ENCODE assay signal across 8 cellular contexts in the genomic region with DNA sequence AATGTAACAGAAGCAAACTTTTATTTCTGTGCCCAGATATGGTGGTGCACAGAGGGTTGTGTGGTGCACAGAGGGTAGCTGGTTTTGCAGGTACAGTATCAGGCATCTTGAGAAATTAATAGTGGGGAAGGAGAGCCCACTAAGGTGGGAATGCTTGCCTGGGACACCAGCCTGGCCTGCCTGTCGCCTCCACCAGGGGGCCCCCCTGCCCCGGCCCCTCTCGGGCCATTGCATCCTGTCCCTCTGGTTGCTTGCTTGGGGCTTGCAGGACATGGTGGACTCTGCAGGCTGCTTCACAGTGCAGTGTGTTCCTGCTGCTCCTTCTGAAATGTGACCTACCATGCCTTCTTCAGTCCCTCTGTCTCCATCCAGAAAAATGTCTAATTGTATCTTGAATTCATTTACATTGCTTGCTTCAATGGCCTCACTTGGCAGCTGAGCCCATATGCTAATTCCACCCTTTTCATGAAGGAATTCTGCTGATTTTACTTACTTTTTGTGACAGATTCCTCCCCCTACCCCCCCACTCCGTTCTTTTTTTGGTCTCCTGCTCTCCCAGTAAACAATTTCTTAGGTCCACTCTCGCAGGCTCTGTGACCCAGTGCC.
DNase-seq lines count a peak whose midpoint lies in the region; ATAC-seq, FAIRE-seq and TF ChIP-seq lines count a peak whose summit lies in the region.

No MANE protein-coding gene starts in this region.

- no peak overlapping the region for H3K4me3 Mint-ChIP-seq in stimulated activated naive B cell treated with anti-CD40 and anti-IgM and Interleukin-4, amounts not matched to agents 10 μg/mL and 1 μg/mL and 100 μg/mL, for 72 hours

- SMC1A ChIA-PET in GM12878 (lab: Charles Lee; ENCODE audit: uncharacterized antibody, unreplicated experiment) = interaction anchor here (0.8 to 1.6 kb wide), 3 partner anchors 10 to 46 kb away, joined by 3 to 5 read pairs (median 4); no protein-coding TSS in a partner anchor

- RAD21 ChIA-PET in GM12878 (lab: Charles Lee; ENCODE audit: unreplicated experiment) = no interaction called here

- TF ChIP-seq POLR2A in GM12878 (IDR thresholded peaks at IDR 0.05; ENCODE audit: low read depth, low read length) = no peak

- H3K27ac ChIP-seq in OCI-LY3 (ENCODE audit: low read length) (no peak overlapping the region), GM12878 (ENCODE audit: control insufficient read depth, insufficient read depth) (no peak overlapping the region)

- H3K4me3 ChIP-seq in OCI-LY3 (ENCODE audit: low read length) (no peak overlapping the region), GM12878 (no peak overlapping the region)

- H2AFZ ChIP-seq in OCI-LY3 (ENCODE audit: low read depth, low read length) = no peak overlapping the region
- H2AFZ ChIP-seq in GM12878 (ENCODE audit: control insufficient read depth, low read depth, low read length) = no peak overlapping the region

- POLR2A ChIA-PET in GM12878 (lab: Charles Lee) = no interaction called here

- in situ Hi-C loops in GM12878 (cut with MboI) = no loop called here

- no peak for TF ChIP-seq EP300 in GM12878 (IDR thresholded peaks at IDR 0.05; ENCODE audit: borderline replicate concordance in 1 of 2, control insufficient read depth in 1 of 2, low read depth in 2 of 2, low read length in 2 of 2)

- H3K79me2 ChIP-seq in OCI-LY3 (ENCODE audit: low read length) = 0 out of 2 replicates have a peak, but pooled peaks cover 7% of the 10 kb centered on the region
- H3K79me2 ChIP-seq in GM12878 (ENCODE audit: control insufficient read depth, insufficient read depth, low read length) = no peaks in the 10 kb centered on the region

- WGBS in GM12878 (ENCODE audit: insufficient coverage, insufficient replicate concordance, low lambda C conversion rate, missing lambda C conversion rate) = 42% methylated on average over 5 of the region's 5 CpGs

- H3K27me3 Mint-ChIP-seq in stimulated activated naive B cell treated with anti-CD40 and anti-IgM and Interleukin-4, amounts not matched to agents 10 μg/mL and 1 μg/mL and 100 μg/mL, for 72 hours = no peaks in the 10 kb centered on the region

- no peak overlapping the region for H3K27ac Mint-ChIP-seq in stimulated activated naive B cell treated with anti-CD40 and anti-IgM and Interleukin-4, amounts not matched to agents 10 μg/mL and 1 μg/mL and 100 μg/mL, for 72 hours

- H3K4me2 ChIP-seq in OCI-LY3 (ENCODE audit: low read length) (no peak overlapping the region), GM12878 (ENCODE audit: control insufficient read depth, insufficient read depth) (no peak overlapping the region)

- H3K9me3 ChIP-seq in OCI-LY3 (ENCODE audit: insufficient read depth, low read length) = peaks cover 12% of the 10 kb centered on the region; the same call in 1 of the 2 replicates
- H3K9me3 ChIP-seq in GM12878 (replicated peaks; ENCODE audit: control insufficient read depth, insufficient read depth, low read length) = peaks cover 7% of the 10 kb centered on the region; the same call in 2 of the 3 replicates

- H3K36me3 Mint-ChIP-seq in stimulated activated naive B cell treated with anti-CD40 and anti-IgM and Interleukin-4, amounts not matched to agents 10 μg/mL and 1 μg/mL and 100 μg/mL, for 72 hours = peaks cover 24 to 33% of the 10 kb centered on the region in 2 donors

- no peak for FAIRE-seq in GM12878 (lab: Jason Lieb, UNC)

- TF ChIP-seq RAD21 in GM12878 (IDR thresholded peaks at IDR 0.05; ENCODE audit: insufficient read depth, low read depth, low read length) = peak; percentile 52

- peak; percentile 96 for ATAC-seq in GM12878
- peak; percentile 36 to 45 for ATAC-seq in stimulated activated naive B cell treated with anti-CD40 and anti-IgM and Interleukin-4, amounts not matched to agents 10 μg/mL and 1 μg/mL and 100 μg/mL, for 72 hours (replicated peaks)
- no peak for ATAC-seq in HG03378 (IDR thresholded peaks at IDR 0.05; ENCODE audit: unreplicated experiment)
- ATAC-seq in HG03469 (IDR thresholded peaks at IDR 0.05; ENCODE audit: unreplicated experiment) = no peak

- peak; percentile 4 to 11 for DNase-seq in SHP77 (lab: John Stamatoyannopoulos, UW)
- DNase-seq in SHP77 treated with DMSO at 0.1 percent for 48 hours (lab: John Stamatoyannopoulos, UW) = no peak
- no peak for DNase-seq in GM12878 (ENCODE audit: low read depth, low spot score)
- DNase-seq in iPS-NIHi11 (ENCODE audit: low spot score) = peak; percentile 86
- no peak for DNase-seq in stimulated activated naive B cell treated with anti-CD40 and anti-IgM and Interleukin-4, amounts not matched to agents 10 μg/mL and 1 μg/mL and 100 μg/mL, for 72 hours

- H3K9ac ChIP-seq in OCI-LY3 (ENCODE audit: low read length) = no peak overlapping the region
- no peak overlapping the region for H3K9ac ChIP-seq in GM12878 (ENCODE audit: control insufficient read depth, insufficient read depth, low read length)

- no TSS peak for BruUV-seq in GM12878 (replicated peaks; lab: Mats Ljungman, UMichigan)

- H4K20me1 ChIP-seq in OCI-LY3 (ENCODE audit: insufficient read depth, low read length) (peaks cover 9% of the 10 kb centered on the region; the same call in 1 of the 2 replicates), GM12878 (ENCODE audit: control insufficient read depth, insufficient read depth) (no peaks in the 10 kb centered on the region)

- intact Hi-C loops in GM12878 (cut with micrococcal nuclease; ENCODE audit: unreplicated experiment) = loop anchor here (10.0 kb wide), 1 partner anchor 268 kb away; the partner anchor contains the start of gene GATA2

- TF ChIP-seq CTCF in OCI-LY3 (IDR thresholded peaks at IDR 0.05; ENCODE audit: low read depth, low read length) = peak; percentile 59
- TF ChIP-seq CTCF in GM12878 (IDR thresholded peaks at IDR 0.05 in 2 of 3, conservative IDR thresholded peaks at IDR 0.05 in 1 of 3; ENCODE audit: control insufficient read depth in 2 of 3, extremely low read depth in 1 of 3, insufficient read depth in 1 of 3, low read depth in 3 of 3, low read length in 3 of 3) = peak; percentile 66 to 92 (median 67)

- peaks cover 5% of the 10 kb centered on the region in 2 donors for H3K9me3 Mint-ChIP-seq in stimulated activated naive B cell treated with anti-CD40 and anti-IgM and Interleukin-4, amounts not matched to agents 10 μg/mL and 1 μg/mL and 100 μg/mL, for 72 hours

- H3K27me3 ChIP-seq in OCI-LY3 (ENCODE audit: low read depth, low read length) = no peaks in the 10 kb centered on the region
- no peaks in the 10 kb centered on the region for H3K27me3 ChIP-seq in GM12878 (replicated peaks in 1 of 2; ENCODE audit: control insufficient read depth in 2 of 2, insufficient read depth in 2 of 2, low read length in 1 of 2)

- peaks cover 13% of the 10 kb centered on the region for H3K36me3 ChIP-seq in OCI-LY3 (replicated peaks; ENCODE audit: low read depth, low read length)
- H3K36me3 ChIP-seq in GM12878 (ENCODE audit: control insufficient read depth in 2 of 2, insufficient read depth in 2 of 2, low read length in 1 of 2) = no peaks in the 10 kb centered on the region

- peaks cover 3 to 24% of the 10 kb centered on the region in 2 donors for H3K4me1 Mint-ChIP-seq in stimulated activated naive B cell treated with anti-CD40 and anti-IgM and Interleukin-4, amounts not matched to agents 10 μg/mL and 1 μg/mL and 100 μg/mL, for 72 hours

- CTCF ChIA-PET in GM12878 (lab: Yijun Ruan, JAX) = interaction anchor here (0.6 to 2.9 kb wide), 14 partner anchors 7 to 272 kb away, joined by 3 to 9 read pairs (median 6); no protein-coding TSS in a partner anchor

- H3K4me1 ChIP-seq in OCI-LY3 (ENCODE audit: low read length) (no peaks in the 10 kb centered on the region), GM12878 (ENCODE audit: control insufficient read depth, insufficient read depth, low read length) (no peaks in the 10 kb centered on the region)

TF ChIP-seq in GM12878, 131 proteins besides CTCF, POLR2A, EP300 and RAD21:
- TF ChIP-seq KDM1A (IDR thresholded peaks at IDR 0.05; ENCODE audit: borderline replicate concordance) = no peak
- TF ChIP-seq SMC3 (IDR thresholded peaks at IDR 0.05; ENCODE audit: borderline replicate concordance, low read length) = peak; percentile 56; the same call in 1 of the 2 replicates

Comparison
In these comparisons a context has a peak if more than half of its experiments do, and no peak if none do; other contexts are left out.
1. DNase-seq: peak in SHP77 (2 of 2) and iPS-NIHi11 (single experiment); none in SHP77 treated with DMSO at 0.1 percent for 48 hours (single experiment), GM12878 (single experiment) and stimulated activated naive B cell treated with anti-CD40 and anti-IgM and Interleukin-4, amounts not matched to agents 10 μg/mL and 1 μg/mL and 100 μg/mL, for 72 hours (single experiment).
2. ATAC-seq: peak in GM12878 (single experiment) and stimulated activated naive B cell treated with anti-CD40 and anti-IgM and Interleukin-4, amounts not matched to agents 10 μg/mL and 1 μg/mL and 100 μg/mL, for 72 hours (2 of 2); none in HG03378 (single experiment) and HG03469 (single experiment).